26 cellular contexts compared by ENCODE assay signal in the genomic region with DNA sequence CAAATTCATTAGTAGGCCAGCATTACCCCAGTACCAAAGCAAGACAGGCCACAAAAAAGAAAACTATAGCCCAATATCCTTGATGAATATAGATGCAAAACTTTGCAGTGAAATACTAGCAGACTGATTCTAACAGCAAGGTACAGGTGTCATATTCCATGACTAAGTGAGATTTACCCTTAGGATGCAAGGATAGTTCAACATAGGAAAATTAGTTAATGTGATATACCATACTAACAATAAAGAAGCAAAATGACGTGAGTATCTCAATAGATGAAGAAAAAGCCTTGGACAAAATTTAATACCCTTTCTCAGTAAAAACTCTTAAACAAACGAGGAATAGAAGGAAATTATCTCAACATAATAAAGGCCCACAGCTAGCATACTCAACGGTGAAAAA. TPM values are rescaled to one million over a fixed set of nuclear protein-coding genes. Genes with fewer than 3 reads are reported as not detected.
"Had no signal": no experiment of that assay in that cellular context is flagged by ENCODE, and none has a peak within 500 bp of the region (broad histone marks: within the 10 kb centered on the region; RNA-seq: fewer than 3 reads in every experiment).

No MANE protein-coding gene starts in this region.

- H2AFZ ChIP-seq: PC-9 had no signal

- H3K9me3 ChIP-seq: Peyer's patch, SJCRH30 had no signal

- H3K4me2 ChIP-seq: PC-9 had no signal

- H3K4me3 ChIP-seq: MG63, PC-9, Peyer's patch, SJCRH30 had no signal

- H3K4me1 ChIP-seq: Peyer's patch, SJCRH30 had no signal

- ATAC-seq: Right ventricle myocardium inferior, SK-N-SH treated with all-trans-retinoic acid at 6 μM for 48 hours had no signal

- H3K27ac ChIP-seq: HL-60, PC-9, Peyer's patch, SJCRH30 had no signal

- DNase-seq: Karpas-422, KG1, MG63, NCI-H1092, NCI-H1105 treated with DMSO at 0.1 percent for 48 hours, NCI-H1417 treated with DMSO at 0.1 percent for 48 hours, NCI-H146, NCI-H187, NCI-H2029, NCI-H2081 treated with DMSO at 0.1 percent for 48 hours, NCI-H2171, NCI-H226, NCI-H446, NCI-H510A, NCI-H524 treated with DMSO at 0.1 percent for 48 hours, NCI-H69, NCI-H774, OCI-M1, PC-9, Peyer's patch, SHP77 treated with DMSO at 0.1 percent for 48 hours, SJCRH30, T-helper 1 cell had no signal

- H3K27me3 ChIP-seq: MG63, Peyer's patch, SJCRH30 had no signal

RNA-seq across cellular contexts. Expression of a gene that starts 58.0 kb away (rescaled TPM):
- total RNA-seq: Peyer's patch had no signal
